11 cellular contexts compared by ENCODE assay signal in genomic region chr1:207323425-207323976, GRCh38. TPM values are rescaled to one million over a fixed set of nuclear protein-coding genes. Genes with fewer than 3 reads are reported as not detected.
DNase-seq lines count a peak whose midpoint lies in the region; ATAC-seq, FAIRE-seq and TF ChIP-seq lines count a peak whose summit lies in the region.
"Had no signal": no experiment of that assay in that cellular context is flagged by ENCODE, and none has a peak within 500 bp of the region (broad histone marks: within the 10 kb centered on the region; RNA-seq: fewer than 3 reads in every experiment).

No MANE protein-coding gene starts in this region.

- peaks cover 56% of the 10 kb centered on the region for H3K4me1 Mint-ChIP-seq in CD8-positive, alpha-beta T cell (ENCODE audit: low read depth)

- no peaks in the 10 kb centered on the region for H4K20me1 ChIP-seq in KMS-11 (ENCODE audit: insufficient read depth)

- H3K4me2 ChIP-seq in KMS-11, result peak overlapping the region; percentile 21; the same call in 1 of the 2 replicates

- H3K9me3 ChIP-seq in CD8-positive, alpha-beta T cell (ENCODE audit: low read length), result no peaks in the 10 kb centered on the region
- no peaks in the 10 kb centered on the region for H3K9me3 ChIP-seq in colonic mucosa
- no peaks in the 10 kb centered on the region for H3K9me3 ChIP-seq in neutrophil
- no peaks in the 10 kb centered on the region for H3K9me3 ChIP-seq in pancreas

- H3K9ac ChIP-seq in KMS-11 (no peak overlapping the region), colonic mucosa (ENCODE audit: low read depth in 2 of 2, low read length in 2 of 2) (no peak overlapping the region)

- H3K4me3 ChIP-seq in CD8-positive, alpha-beta T cell (ENCODE audit: low read depth, low read length), result peak overlapping the region; percentile 47
- no peak overlapping the region for H3K4me3 ChIP-seq in KMS-11 (IDR thresholded peaks at IDR 0.05; ENCODE audit: insufficient read depth, low read depth, low read length)
- H3K4me3 ChIP-seq in colonic mucosa, result peak overlapping the region; percentile 91
- peak overlapping the region; percentile 83 to 90 for H3K4me3 ChIP-seq in neutrophil (ENCODE audit: low read depth in 1 of 2, low read length in 1 of 2)
- peak overlapping the region in 1 of 4 donors; percentile 86 for H3K4me3 ChIP-seq in pancreas

- H3K27me3 Mint-ChIP-seq in CD8-positive, alpha-beta T cell (ENCODE audit: low read depth), result no peaks in the 10 kb centered on the region

- no peak for TF ChIP-seq CTCF in CD8-positive, alpha-beta T cell (IDR thresholded peaks at IDR 0.05)
- TF ChIP-seq CTCF in KMS-11 (conservative IDR thresholded peaks at IDR 0.05; ENCODE audit: low read depth, low read length) (no peak), colonic mucosa (IDR thresholded peaks at IDR 0.05) (no peak), neutrophil (IDR thresholded peaks at IDR 0.05) (no peak), pancreas (IDR thresholded peaks at IDR 0.05) (no peak)

- H3K79me2 ChIP-seq in KMS-11 (ENCODE audit: insufficient read depth, low read depth), result peaks cover 11% of the 10 kb centered on the region; the same call in 1 of the 2 replicates

- peak overlapping the region; percentile 36 for H3K27ac ChIP-seq in CD8-positive, alpha-beta T cell (ENCODE audit: low read depth, low read length)
- no peak overlapping the region for H3K27ac ChIP-seq in KMS-11
- no peak overlapping the region for H3K27ac ChIP-seq in colonic mucosa
- peak overlapping the region; percentile 50 for H3K27ac ChIP-seq in neutrophil
- H3K27ac ChIP-seq in pancreas, result no peak overlapping the region

- no peak for DNase-seq in CD8-positive, alpha-beta T cell
- DNase-seq in colonic mucosa (no peak), pancreas (no peak), DMS79 (lab: John Stamatoyannopoulos, UW) (no peak)
- DNase-seq: foreskin keratinocyte, kidney glomerular epithelial cell, NCI-H226, nucleus accumbens had no signal

- WGBS in pancreas, 2 donors, result 57 to 59% methylated on average over 4 of the region's 4 CpGs

- H3K4me1 ChIP-seq in CD8-positive, alpha-beta T cell (ENCODE audit: insufficient read depth, low read length), result peaks cover 40% of the 10 kb centered on the region
- H3K4me1 ChIP-seq in KMS-11 (ENCODE audit: low read depth, poor library complexity, severe bottlenecking) (peaks cover 27% of the 10 kb centered on the region), colonic mucosa (no peaks in the 10 kb centered on the region), neutrophil (ENCODE audit: control insufficient read depth in 1 of 2, insufficient read depth in 1 of 2, low read depth in 1 of 2, low read length in 1 of 2) (peaks cover 78 to 82% of the 10 kb centered on the region in 2 experiments), pancreas (peaks cover 0 to 19% (median 13%) of the 10 kb centered on the region in 3 donors)

- POLR2A ChIA-PET in CD8-positive, alpha-beta T cell (lab: Charles Lee), result interaction anchor here (0.5 to 4.7 kb wide), 4 partner anchors 11 to 438 kb away, joined by 3 to 90 read pairs (median 11); no protein-coding TSS in a partner anchor

- peaks cover 58% of the 10 kb centered on the region for H3K36me3 Mint-ChIP-seq in CD8-positive, alpha-beta T cell

- H3K36me3 ChIP-seq in CD8-positive, alpha-beta T cell (ENCODE audit: insufficient read depth, low read length), result peaks cover 41% of the 10 kb centered on the region
- H3K36me3 ChIP-seq in KMS-11 (ENCODE audit: insufficient read depth) (peaks cover 4% of the 10 kb centered on the region; the same call in 1 of the 2 replicates), colonic mucosa (no peaks in the 10 kb centered on the region), neutrophil (peaks cover 62% of the 10 kb centered on the region), pancreas (peaks cover 0 to 18% (median 0%) of the 10 kb centered on the region in 3 donors)

- peak overlapping the region; percentile 11 for H3K27ac Mint-ChIP-seq in CD8-positive, alpha-beta T cell

- ATAC-seq in CD8-positive, alpha-beta T cell, result no peak
- ATAC-seq in GM18511 (IDR thresholded peaks at IDR 0.05; ENCODE audit: unreplicated experiment), result no peak
- no peak for ATAC-seq in pancreas
- ATAC-seq: foreskin keratinocyte had no signal

- no peak for FAIRE-seq in pancreas (lab: Jason Lieb, UNC)

- H2AFZ ChIP-seq in KMS-11 (ENCODE audit: low read depth), result no peak overlapping the region

- peaks cover 2% of the 10 kb centered on the region for H3K9me3 Mint-ChIP-seq in CD8-positive, alpha-beta T cell

- no peaks in the 10 kb centered on the region for H3K27me3 ChIP-seq in CD8-positive, alpha-beta T cell (ENCODE audit: insufficient read depth, low read length)
- H3K27me3 ChIP-seq in KMS-11 (ENCODE audit: insufficient read depth, low read depth) (no peaks in the 10 kb centered on the region), colonic mucosa (no peaks in the 10 kb centered on the region), neutrophil (no peaks in the 10 kb centered on the region), pancreas (no peaks in the 10 kb centered on the region)
- H3K27me3 ChIP-seq: foreskin keratinocyte had no signal

- intact Hi-C loops in CD8-positive, alpha-beta T cell (cut with DNase I, micrococcal nuclease), result loop anchor here (5.0 to 10.0 kb wide), 11 partner anchors 134 to 1691 kb away; partner anchors contain the start of genes C4BPB (in 1 of the 2), CD46 (in 1 of the 2), CR1 (in 1 of the 2) and ELK4 (in 1 of the 2)
- intact Hi-C loops in colonic mucosa (cut with DNase I) (no loop called here), pancreas (cut with DNase I) (loop anchor here in 1 of 3 donors (10.0 kb wide), 1 partner anchor 239 kb away; the partner anchor contains the start of gene C4BPB)

- CTCF ChIA-PET in CD8-positive, alpha-beta T cell (lab: Charles Lee), result interaction anchor here (1.2 to 3.2 kb wide), 2 partner anchors 12 kb away, joined by 3 to 15 read pairs; no protein-coding TSS in a partner anchor

- peak overlapping the region; percentile 98 for H3K4me3 Mint-ChIP-seq in CD8-positive, alpha-beta T cell

RNA-seq across cellular contexts. Expression of gene CD55, which starts 2.0 kb away (rescaled TPM):
- 100 to 1,000 TPM; 256 to 261 TPM for total RNA-seq in CD8-positive, alpha-beta T cell
- total RNA-seq in colonic mucosa (10 to 100 TPM; 49.4 to 70.7 TPM), pancreas (10 to 100 TPM in 5 of 6 donors, 1 to 10 TPM in 1; 8.6 to 25.7 (median 15.7) TPM)
- polyA plus RNA-seq in pancreas, result 10 to 100 TPM in 1 of 2 donors, 1 to 10 TPM in 1; 8.1 to 20.7 TPM

Comparison
In these comparisons a context has a peak if more than half of its experiments do, and no peak if none do; other contexts are left out.
1. H3K27ac ChIP-seq: peak in CD8-positive, alpha-beta T cell (single experiment) and neutrophil (single experiment); none in KMS-11 (single experiment), colonic mucosa (single experiment) and pancreas (0 of 4).